Comparison of ENCODE assay signal across 1 cellular context in the genomic region with DNA sequence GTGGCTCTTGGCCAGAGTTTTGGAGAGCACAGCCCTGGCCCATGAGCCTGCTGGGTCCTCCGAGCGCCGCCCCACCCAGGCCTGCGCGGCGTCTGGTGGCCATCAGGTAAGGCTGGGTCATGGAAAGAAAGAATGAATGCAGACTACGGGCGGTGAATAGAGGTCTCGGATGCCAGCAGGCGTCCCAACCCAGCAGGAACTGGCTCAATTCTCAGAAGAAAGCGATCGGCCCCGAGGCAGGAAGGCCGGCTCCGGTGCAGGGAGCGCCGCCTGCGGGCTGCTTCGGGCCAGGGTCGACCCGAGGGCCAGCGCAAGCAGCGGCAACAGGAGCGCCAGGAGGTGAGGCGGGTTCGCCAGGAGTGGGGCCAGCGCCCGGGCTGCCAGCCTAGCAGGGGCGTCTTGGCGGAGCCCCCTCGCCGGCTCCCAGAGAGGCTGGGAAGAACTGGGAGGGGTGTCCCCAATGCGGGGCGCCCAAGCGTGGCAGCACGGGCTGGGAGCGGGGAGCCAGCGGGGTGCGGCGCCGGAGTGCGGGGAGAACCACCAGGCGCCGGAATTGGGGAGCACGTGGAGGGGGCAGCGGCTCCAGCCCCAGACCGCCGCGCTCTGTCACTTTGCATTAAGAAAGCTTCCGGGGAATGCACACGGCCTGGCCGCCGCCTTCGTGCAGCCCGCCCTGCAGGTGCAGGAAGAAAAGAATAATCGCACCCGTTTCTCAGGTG.
A peak's percentile ranks its signal among the peaks of the same experiment; 100 is the strongest.
TF ChIP-seq lines count a peak whose summit lies in the region.

No MANE protein-coding gene starts in this region.

TF ChIP-seq in HepG2, 621 proteins besides CTCF, POLR2A, EP300 and RAD21 (continues in another document):
- TF ChIP-seq PRDM10 (CRISPR knock-in tag; IDR thresholded peaks at IDR 0.05; ENCODE audit: low read depth) = no peak
- no peak for TF ChIP-seq ELF1 (CRISPR knock-in tag; IDR thresholded peaks at IDR 0.05)
- TF ChIP-seq, protein P1, sequence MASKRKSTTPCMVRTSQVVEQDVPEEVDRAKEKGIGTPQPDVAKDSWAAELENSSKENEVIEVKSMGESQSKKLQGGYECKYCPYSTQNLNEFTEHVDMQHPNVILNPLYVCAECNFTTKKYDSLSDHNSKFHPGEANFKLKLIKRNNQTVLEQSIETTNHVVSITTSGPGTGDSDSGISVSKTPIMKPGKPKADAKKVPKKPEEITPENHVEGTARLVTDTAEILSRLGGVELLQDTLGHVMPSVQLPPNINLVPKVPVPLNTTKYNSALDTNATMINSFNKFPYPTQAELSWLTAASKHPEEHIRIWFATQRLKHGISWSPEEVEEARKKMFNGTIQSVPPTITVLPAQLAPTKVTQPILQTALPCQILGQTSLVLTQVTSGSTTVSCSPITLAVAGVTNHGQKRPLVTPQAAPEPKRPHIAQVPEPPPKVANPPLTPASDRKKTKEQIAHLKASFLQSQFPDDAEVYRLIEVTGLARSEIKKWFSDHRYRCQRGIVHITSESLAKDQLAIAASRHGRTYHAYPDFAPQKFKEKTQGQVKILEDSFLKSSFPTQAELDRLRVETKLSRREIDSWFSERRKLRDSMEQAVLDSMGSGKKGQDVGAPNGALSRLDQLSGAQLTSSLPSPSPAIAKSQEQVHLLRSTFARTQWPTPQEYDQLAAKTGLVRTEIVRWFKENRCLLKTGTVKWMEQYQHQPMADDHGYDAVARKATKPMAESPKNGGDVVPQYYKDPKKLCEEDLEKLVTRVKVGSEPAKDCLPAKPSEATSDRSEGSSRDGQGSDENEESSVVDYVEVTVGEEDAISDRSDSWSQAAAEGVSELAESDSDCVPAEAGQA (IDR thresholded peaks at IDR 0.05; ENCODE audit: low read depth) = no peak
- TF ChIP-seq, protein P1 (CRISPR knock-in tag; IDR thresholded peaks at IDR 0.05; ENCODE audit: borderline replicate concordance) = no peak
- TF ChIP-seq FOXA1 (IDR thresholded peaks at IDR 0.05) = no peak
- no peak for TF ChIP-seq FOXA1 (CRISPR knock-in tag; IDR thresholded peaks at IDR 0.05)
- no peak for TF ChIP-seq TEAD2 (CRISPR knock-in tag; IDR thresholded peaks at IDR 0.05)
- no peak for TF ChIP-seq SCMH1 (CRISPR knock-in tag; IDR thresholded peaks at IDR 0.05; ENCODE audit: borderline replicate concordance)
- TF ChIP-seq ZNF256 (CRISPR knock-in tag; conservative IDR thresholded peaks at IDR 0.05) = no peak
- TF ChIP-seq ZFP62 (CRISPR knock-in tag; IDR thresholded peaks at IDR 0.05) = no peak
- TF ChIP-seq, protein P2, sequence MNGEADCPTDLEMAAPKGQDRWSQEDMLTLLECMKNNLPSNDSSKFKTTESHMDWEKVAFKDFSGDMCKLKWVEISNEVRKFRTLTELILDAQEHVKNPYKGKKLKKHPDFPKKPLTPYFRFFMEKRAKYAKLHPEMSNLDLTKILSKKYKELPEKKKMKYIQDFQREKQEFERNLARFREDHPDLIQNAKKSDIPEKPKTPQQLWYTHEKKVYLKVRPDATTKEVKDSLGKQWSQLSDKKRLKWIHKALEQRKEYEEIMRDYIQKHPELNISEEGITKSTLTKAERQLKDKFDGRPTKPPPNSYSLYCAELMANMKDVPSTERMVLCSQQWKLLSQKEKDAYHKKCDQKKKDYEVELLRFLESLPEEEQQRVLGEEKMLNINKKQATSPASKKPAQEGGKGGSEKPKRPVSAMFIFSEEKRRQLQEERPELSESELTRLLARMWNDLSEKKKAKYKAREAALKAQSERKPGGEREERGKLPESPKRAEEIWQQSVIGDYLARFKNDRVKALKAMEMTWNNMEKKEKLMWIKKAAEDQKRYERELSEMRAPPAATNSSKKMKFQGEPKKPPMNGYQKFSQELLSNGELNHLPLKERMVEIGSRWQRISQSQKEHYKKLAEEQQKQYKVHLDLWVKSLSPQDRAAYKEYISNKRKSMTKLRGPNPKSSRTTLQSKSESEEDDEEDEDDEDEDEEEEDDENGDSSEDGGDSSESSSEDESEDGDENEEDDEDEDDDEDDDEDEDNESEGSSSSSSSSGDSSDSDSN (CRISPR knock-in tag; IDR thresholded peaks at IDR 0.05) = peak; percentile 44; the same call in 1 of the 2 replicates
- TF ChIP-seq KLF12 (CRISPR knock-in tag; IDR thresholded peaks at IDR 0.05; ENCODE audit: borderline replicate concordance) = no peak
- TF ChIP-seq ZNF263 (CRISPR knock-in tag; IDR thresholded peaks at IDR 0.05) = peak; percentile 28; the same call in 1 of the 2 replicates
- no peak for TF ChIP-seq RBM22 (optimal IDR thresholded peaks at IDR 0.05; ENCODE audit: low read length)
- no peak for TF ChIP-seq ZMYM2 (CRISPR knock-in tag; IDR thresholded peaks at IDR 0.05)
- no peak for TF ChIP-seq ZSCAN29 (CRISPR knock-in tag; conservative IDR thresholded peaks at IDR 0.05)
- no peak for TF ChIP-seq ZNF12 (CRISPR knock-in tag; IDR thresholded peaks at IDR 0.05)
- 0 out of 2 replicates have a peak, but pooled peaks have one; percentile 13 for TF ChIP-seq ZNF703 (CRISPR knock-in tag; IDR thresholded peaks at IDR 0.05; ENCODE audit: borderline replicate concordance)
- TF ChIP-seq CCDC6 (CRISPR knock-in tag; IDR thresholded peaks at IDR 0.05) = 0 out of 2 replicates have a peak, but pooled peaks have one; percentile 28
- TF ChIP-seq ELF3 (CRISPR knock-in tag; IDR thresholded peaks at IDR 0.05) = no peak
- no peak for TF ChIP-seq ZNF343 (CRISPR knock-in tag; IDR thresholded peaks at IDR 0.05)
- 0 out of 2 replicates have a peak, but pooled peaks have one; percentile 39 for TF ChIP-seq FOXC1 (CRISPR knock-in tag; IDR thresholded peaks at IDR 0.05; ENCODE audit: borderline replicate concordance)
- TF ChIP-seq ZNF652 (CRISPR knock-in tag; IDR thresholded peaks at IDR 0.05; ENCODE audit: borderline replicate concordance, low read depth) = no peak
- TF ChIP-seq, protein P3, sequence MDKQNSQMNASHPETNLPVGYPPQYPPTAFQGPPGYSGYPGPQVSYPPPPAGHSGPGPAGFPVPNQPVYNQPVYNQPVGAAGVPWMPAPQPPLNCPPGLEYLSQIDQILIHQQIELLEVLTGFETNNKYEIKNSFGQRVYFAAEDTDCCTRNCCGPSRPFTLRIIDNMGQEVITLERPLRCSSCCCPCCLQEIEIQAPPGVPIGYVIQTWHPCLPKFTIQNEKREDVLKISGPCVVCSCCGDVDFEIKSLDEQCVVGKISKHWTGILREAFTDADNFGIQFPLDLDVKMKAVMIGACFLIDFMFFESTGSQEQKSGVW (CRISPR knock-in tag; IDR thresholded peaks at IDR 0.05; ENCODE audit: borderline replicate concordance) = no peak
- TF ChIP-seq ZNF670 (CRISPR knock-in tag; IDR thresholded peaks at IDR 0.05; ENCODE audit: borderline replicate concordance) = no peak
- TF ChIP-seq HNRNPLL (IDR thresholded peaks at IDR 0.05; ENCODE audit: low read depth, low read length, poor library complexity, severe bottlenecking) = peak; percentile 46
- no peak for TF ChIP-seq KDM3A (CRISPR knock-in tag; IDR thresholded peaks at IDR 0.05; ENCODE audit: low read depth)
- TF ChIP-seq CSRNP1 (CRISPR knock-in tag; IDR thresholded peaks at IDR 0.05) = peak; percentile 21; the same call in 1 of the 2 replicates
- peak; percentile 27; the same call in 1 of the 2 replicates for TF ChIP-seq GABPB1 (CRISPR knock-in tag; IDR thresholded peaks at IDR 0.05)
- TF ChIP-seq THYN1 (CRISPR knock-in tag; IDR thresholded peaks at IDR 0.05; ENCODE audit: borderline replicate concordance, low read depth) = no peak
- no peak for TF ChIP-seq ZNF354B (CRISPR knock-in tag; IDR thresholded peaks at IDR 0.05)
- no peak for TF ChIP-seq ZNF496 (CRISPR knock-in tag; IDR thresholded peaks at IDR 0.05; ENCODE audit: insufficient replicate concordance)
- no peak for TF ChIP-seq ZNF570 (CRISPR knock-in tag; IDR thresholded peaks at IDR 0.05; ENCODE audit: borderline replicate concordance)
- TF ChIP-seq, protein P4, sequence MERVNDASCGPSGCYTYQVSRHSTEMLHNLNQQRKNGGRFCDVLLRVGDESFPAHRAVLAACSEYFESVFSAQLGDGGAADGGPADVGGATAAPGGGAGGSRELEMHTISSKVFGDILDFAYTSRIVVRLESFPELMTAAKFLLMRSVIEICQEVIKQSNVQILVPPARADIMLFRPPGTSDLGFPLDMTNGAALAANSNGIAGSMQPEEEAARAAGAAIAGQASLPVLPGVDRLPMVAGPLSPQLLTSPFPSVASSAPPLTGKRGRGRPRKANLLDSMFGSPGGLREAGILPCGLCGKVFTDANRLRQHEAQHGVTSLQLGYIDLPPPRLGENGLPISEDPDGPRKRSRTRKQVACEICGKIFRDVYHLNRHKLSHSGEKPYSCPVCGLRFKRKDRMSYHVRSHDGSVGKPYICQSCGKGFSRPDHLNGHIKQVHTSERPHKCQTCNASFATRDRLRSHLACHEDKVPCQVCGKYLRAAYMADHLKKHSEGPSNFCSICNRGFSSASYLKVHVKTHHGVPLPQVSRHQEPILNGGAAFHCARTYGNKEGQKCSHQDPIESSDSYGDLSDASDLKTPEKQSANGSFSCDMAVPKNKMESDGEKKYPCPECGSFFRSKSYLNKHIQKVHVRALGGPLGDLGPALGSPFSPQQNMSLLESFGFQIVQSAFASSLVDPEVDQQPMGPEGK (CRISPR knock-in tag; IDR thresholded peaks at IDR 0.05) = no peak
- TF ChIP-seq AFF4 (CRISPR knock-in tag; IDR thresholded peaks at IDR 0.05) = no peak
- TF ChIP-seq MTF2 (CRISPR knock-in tag; IDR thresholded peaks at IDR 0.05; ENCODE audit: borderline replicate concordance) = peak; percentile 78
- peak; percentile 53; the same call in 1 of the 2 replicates for TF ChIP-seq ZNF598 (CRISPR knock-in tag; IDR thresholded peaks at IDR 0.05; ENCODE audit: borderline replicate concordance)
